ENCODE assay signal across 22 cellular contexts in genomic region chrX:78944351-78944750, GRCh38. TPM values are rescaled to one million over a fixed set of nuclear protein-coding genes. Genes with fewer than 3 reads are reported as not detected.
DNase-seq lines count a peak whose midpoint lies in the region; TF ChIP-seq lines count a peak whose summit lies in the region.
"Had no signal": no experiment of that assay in that cellular context is flagged by ENCODE, and none has a peak within 500 bp of the region (broad histone marks: within the 10 kb centered on the region; RNA-seq: fewer than 3 reads in every experiment).

No MANE protein-coding gene starts in this region.

- no peak for TF ChIP-seq POLR2A in spleen (IDR thresholded peaks at IDR 0.05)
- TF ChIP-seq POLR2A in stomach (IDR thresholded peaks at IDR 0.05): no peak

- H3K9me2 ChIP-seq in Loucy (replicated peaks; ENCODE audit: low read depth, low read length): no peaks in the 10 kb centered on the region

- H4K20me1 ChIP-seq in Loucy (ENCODE audit: insufficient read depth, low read length, poor library complexity, severe bottlenecking): no peaks in the 10 kb centered on the region

- peak overlapping the region; percentile 98 for H3K4me3 Mint-ChIP-seq in activated CD4-positive, alpha-beta T cell treated with anti-CD3 and anti-CD28 coated beads, Interleukin-2, amount 10 ng/mL, durations not matched to agents 24 days and 14 days
- peak overlapping the region; percentile 98 for H3K4me3 Mint-ChIP-seq in activated naive CD8-positive, alpha-beta T cell

- no peaks in the 10 kb centered on the region for H3K36me3 ChIP-seq in Loucy (ENCODE audit: insufficient read depth, low read length)
- H3K36me3 ChIP-seq in spleen: no peaks in the 10 kb centered on the region
- H3K36me3 ChIP-seq in stomach: no peaks in the 10 kb centered on the region

- peak overlapping the region; percentile 29 to 85 (median 74) for H3K27ac ChIP-seq in spleen
- H3K27ac ChIP-seq in stomach: peak overlapping the region in 1 of 5 donors; percentile 25

- H3K27me3 Mint-ChIP-seq in activated CD4-positive, alpha-beta T cell treated with anti-CD3 and anti-CD28 coated beads, Interleukin-2, amount 10 ng/mL, durations not matched to agents 24 days and 14 days: no peaks in the 10 kb centered on the region
- H3K27me3 Mint-ChIP-seq in activated naive CD8-positive, alpha-beta T cell: no peaks in the 10 kb centered on the region
- H3K27me3 Mint-ChIP-seq: progenitor cell of endocrine pancreas had no signal

- H3K27me3 ChIP-seq in Loucy (ENCODE audit: insufficient read depth, low read length, poor library complexity, severe bottlenecking) (no peaks in the 10 kb centered on the region), spleen (replicated peaks in 1 of 7) (peaks cover 0 to 4% (median 0%) of the 10 kb centered on the region in 7 donors), stomach (no peaks in the 10 kb centered on the region)

- peaks cover 25% of the 10 kb centered on the region for H3K4me1 Mint-ChIP-seq in activated CD4-positive, alpha-beta T cell treated with anti-CD3 and anti-CD28 coated beads, Interleukin-2, amount 10 ng/mL, durations not matched to agents 24 days and 14 days
- H3K4me1 Mint-ChIP-seq in activated naive CD8-positive, alpha-beta T cell (ENCODE audit: low read depth): peaks cover 76% of the 10 kb centered on the region

- peak overlapping the region; percentile 98 for H3K27ac Mint-ChIP-seq in activated CD4-positive, alpha-beta T cell treated with anti-CD3 and anti-CD28 coated beads, Interleukin-2, amount 10 ng/mL, durations not matched to agents 24 days and 14 days
- H3K27ac Mint-ChIP-seq in activated naive CD8-positive, alpha-beta T cell: peak overlapping the region; percentile 99
- H3K27ac Mint-ChIP-seq: progenitor cell of endocrine pancreas had no signal

- H3K4me3 ChIP-seq in Loucy (ENCODE audit: low read length, poor library complexity, severe bottlenecking) (no peak overlapping the region), spleen (no peak overlapping the region), stomach (no peak overlapping the region)
- H3K4me3 ChIP-seq: lung had no signal

- no peak overlapping the region for H2AFZ ChIP-seq in Loucy (ENCODE audit: low read length)

- 54 to 80% (median 73%) methylated on average over 3 of the region's 3 CpGs for WGBS in spleen, 5 donors
- WGBS in stomach, 5 donors: 68 to 91% (median 79%) methylated on average over 3 of the region's 3 CpGs

- intact Hi-C loops in activated CD4-positive, alpha-beta T cell treated with anti-CD3 and anti-CD28 coated beads, Interleukin-2, amount 10 ng/mL, durations not matched to agents 24 days and 14 days (cut with micrococcal nuclease): loop anchor here (2.0 to 10.0 kb wide), 3 partner anchors 290 to 840 kb away; partner anchors contain the start of genes ITM2A, PGK1 and RTL3
- intact Hi-C loops in spleen (cut with DNase I; ENCODE audit: low total_unique reads) (no loop called here), stomach (cut with DNase I; ENCODE audit: low total_unique reads) (no loop called here)

- H3K4me1 ChIP-seq in Loucy (ENCODE audit: insufficient read depth, low read length, poor library complexity, severe bottlenecking): peaks cover 39% of the 10 kb centered on the region
- peaks cover 0 to 19% (median 4%) of the 10 kb centered on the region in 6 donors for H3K4me1 ChIP-seq in spleen
- no peaks in the 10 kb centered on the region for H3K4me1 ChIP-seq in stomach

- TF ChIP-seq CTCF in Loucy (conservative IDR thresholded peaks at IDR 0.05; ENCODE audit: low read length): no peak
- TF ChIP-seq CTCF in spleen (IDR thresholded peaks at IDR 0.05 in 8 of 11, conservative IDR thresholded peaks at IDR 0.05 in 3 of 11): no peak
- no peak for TF ChIP-seq CTCF in stomach (IDR thresholded peaks at IDR 0.05)

- H3K4me2 ChIP-seq in Loucy (ENCODE audit: low read depth, low read length, poor library complexity, severe bottlenecking): peak overlapping the region; percentile 76

- H3K79me2 ChIP-seq in Loucy (ENCODE audit: insufficient read depth, low read length): peaks cover 28% of the 10 kb centered on the region

- peaks cover 25% of the 10 kb centered on the region for H3K36me3 Mint-ChIP-seq in activated CD4-positive, alpha-beta T cell treated with anti-CD3 and anti-CD28 coated beads, Interleukin-2, amount 10 ng/mL, durations not matched to agents 24 days and 14 days (ENCODE audit: low read depth)
- H3K36me3 Mint-ChIP-seq in activated naive CD8-positive, alpha-beta T cell: peaks cover 3% of the 10 kb centered on the region

- H3K9ac ChIP-seq in Loucy (ENCODE audit: low read depth, low read length, poor library complexity, severe bottlenecking): peak overlapping the region; percentile 45

- TF ChIP-seq EP300 in stomach (IDR thresholded peaks at IDR 0.05): no peak

- H3K9me3 ChIP-seq in Loucy (ENCODE audit: insufficient read depth, low read depth, low read length) (0 out of 2 replicates have a peak, but pooled peaks cover 2% of the 10 kb centered on the region), spleen (no peaks in the 10 kb centered on the region), stomach (no peaks in the 10 kb centered on the region)

- H3F3A ChIP-seq in Loucy (ENCODE audit: low read depth): no peaks in the 10 kb centered on the region

- peaks cover 8% of the 10 kb centered on the region for H3K9me3 Mint-ChIP-seq in activated CD4-positive, alpha-beta T cell treated with anti-CD3 and anti-CD28 coated beads, Interleukin-2, amount 10 ng/mL, durations not matched to agents 24 days and 14 days
- H3K9me3 Mint-ChIP-seq in activated naive CD8-positive, alpha-beta T cell (ENCODE audit: low read depth): no peaks in the 10 kb centered on the region

- DNase-seq in activated CD4-positive, alpha-beta T cell treated with anti-CD3 and anti-CD28 coated beads, Interleukin-2, amount 10 ng/mL, durations not matched to agents 24 days and 14 days: no peak
- DNase-seq in activated CD4-positive, alpha-beta T cell treated with anti-CD3 and anti-CD28 coated beads, Interleukin-2, amount 50 U/mL, for 48 hours: no peak
- DNase-seq in spleen (no peak), stomach (no peak), activated gamma-delta T cell treated with Interleukin-2 at 50 U/mL for 16 hours (no peak)
- no peak for DNase-seq in stimulated activated CD8-positive, alpha-beta memory T cell treated with anti-CD3 and anti-CD28 coated beads, Interleukin-4, amount 100 ng/mL, for 48 hours
- DNase-seq: activated CD4-positive, CD25-positive, alpha-beta regulatory T cell treated with anti-CD3 and anti-CD28 coated beads, Interleukin-2, amount 50 U/mL, for 72 hours; GF-D8; NCI-H1417; NCI-H2171; PC-3; stimulated activated CD4-positive, alpha-beta T cell treated with anti-CD3 and anti-CD28 coated beads, Interleukin-4, amount 100 ng/mL, for 1 hour; T-helper 9 cell had no signal

RNA-seq across cellular contexts. Expression of gene P2RY10, which starts 0.8 kb away (rescaled TPM):
- 34.1 and 38.8 TPM in 2 replicates for total RNA-seq in activated CD4-positive, alpha-beta T cell treated with anti-CD3 and anti-CD28 coated beads, Interleukin-2, amount 10 ng/mL, durations not matched to agents 24 days and 14 days
- total RNA-seq in spleen (10 to 100 TPM; 28.8 to 41.4 (median 30.5) TPM), stomach (10 to 100 TPM in 1 of 5 donors, 1 to 10 TPM in 1, not detected in 3; 2.4 to 14.2 TPM)
- polyA plus RNA-seq in spleen (10 to 100 TPM; 12.0 to 14.0 (median 13.1) TPM), stomach (under 1 TPM in 1 of 3 donors, not detected in 2; 0.18 TPM)
- total RNA-seq: A172, astrocyte, cerebellum, HT-29, PC-3, progenitor cell of endocrine pancreas had no signal
- polyA plus RNA-seq: BJ had no signal
